Comparison of ENCODE assay signal across 24 cellular contexts in the genomic region with DNA sequence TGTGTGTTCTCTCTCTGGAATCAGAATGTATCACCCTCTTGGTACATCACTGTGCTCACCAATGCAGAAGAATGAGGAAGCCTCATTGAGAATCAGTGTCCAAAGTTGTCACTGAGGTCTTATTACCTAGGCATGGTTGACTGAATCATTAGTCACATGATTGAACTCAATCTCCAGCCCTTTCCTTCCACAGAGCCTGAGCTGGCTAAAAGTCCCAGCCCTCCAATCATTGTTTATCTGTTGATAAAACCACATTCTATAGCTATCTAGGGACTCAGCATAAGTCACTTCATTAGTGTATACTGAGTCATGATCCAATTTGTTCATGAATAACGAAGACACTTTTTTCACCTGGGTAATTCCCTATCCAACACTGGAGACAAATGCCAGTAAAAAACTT.
"Had no signal": no experiment of that assay in that cellular context is flagged by ENCODE, and none has a peak within 500 bp of the region (broad histone marks: within the 10 kb centered on the region; RNA-seq: fewer than 3 reads in every experiment).

No MANE protein-coding gene starts in this region.

- ATAC-seq: activated CD4-positive, alpha-beta T cell treated with anti-CD3 and anti-CD28 coated beads for 36 hours; activated CD8-positive, alpha-beta T cell treated with anti-CD3 and anti-CD28 coated beads, Interleukin-2, amount 10 ng/mL, durations not matched to agents 7 days and 5 days; activated naive CD4-positive, alpha-beta T cell treated with anti-CD3 and anti-CD28 coated beads, Interleukin-2, amount 50 U/mL, for 72 hours; activated T-cell treated with anti-CD3 and anti-CD28 coated beads, Interleukin-2, amount 50 U/mL, for 72 hours; left colon; sciatic nerve; stimulated activated naive CD8-positive, alpha-beta T cell treated with anti-CD3 and anti-CD28 coated beads, Interleukin-15, Interleukin-2, amounts not matched to agents 100 U/mL and 50 U/mL, for 24 hours; T-helper 17 cell had no signal

- H3K4me3 ChIP-seq: breast epithelium, esophagus muscularis mucosa, skin epidermis, thoracic aorta, uterus had no signal

- DNase-seq: activated B cell treated with CpG ODN at 0.5 μM for 24 hours; activated CD4-positive, alpha-beta T cell treated with anti-CD3 and anti-CD28 coated beads for 36 hours; activated CD8-positive, alpha-beta T cell treated with anti-CD3 and anti-CD28 coated beads, Interleukin-2, amount 10 ng/mL, durations not matched to agents 7 days and 5 days; activated naive CD4-positive, alpha-beta T cell; activated T-cell treated with anti-CD3 and anti-CD28 coated beads for 4 hours; activated T-cell treated with anti-CD3 and anti-CD28 coated beads, Interleukin-2, amount 50 U/mL, for 72 hours; endodermal cell; foreskin melanocyte; islet precursor cell; left colon; mammary epithelial cell; retina; stimulated activated CD4-positive, alpha-beta T cell treated with anti-CD3 and anti-CD28 coated beads, Interleukin-12 subunit alpha, Interleukin-12 subunit beta, amount 100 ng/mL, for 4 hours; stimulated activated CD4-positive, alpha-beta T cell treated with anti-CD3 and anti-CD28 coated beads, Interleukin-4, amount 100 ng/mL, for 1 hour; stimulated activated naive CD8-positive, alpha-beta T cell treated with anti-CD3 and anti-CD28 coated beads, Interleukin-15, Interleukin-2, amounts not matched to agents 100 U/mL and 50 U/mL, for 24 hours; T-helper 17 cell; trophoblast cell; uterus had no signal
